Comparison of ENCODE assay signal across 9 cellular contexts in genomic region chr16:30567160-30567990, GRCh38. TPM values are rescaled to one million over a fixed set of nuclear protein-coding genes. Genes with fewer than 3 reads are reported as not detected.
DNase-seq lines count a peak whose midpoint lies in the region; ATAC-seq and TF ChIP-seq lines count a peak whose summit lies in the region.
"Had no signal": no experiment of that assay in that cellular context is flagged by ENCODE, and none has a peak within 500 bp of the region (broad histone marks: within the 10 kb centered on the region; RNA-seq: fewer than 3 reads in every experiment).

No MANE protein-coding gene starts in this region.

- H3K27me3 ChIP-seq in brain microvascular endothelial cell (replicated peaks) = no peaks in the 10 kb centered on the region
- H3K27me3 ChIP-seq: cardiac muscle cell had no signal

- in situ Hi-C loops in Caki2 (cut with HindIII; ENCODE audit: low pct_unique_long_range_greater_than_20kb, low sequenced_read_pairs) = no loop called here
- in situ Hi-C loops in brain microvascular endothelial cell (cut with HindIII; ENCODE audit: low pct_ligation_motif_present, low sequenced_read_pairs) = no loop called here

- no peak overlapping the region for H3K4me3 ChIP-seq in brain microvascular endothelial cell (ENCODE audit: low read depth, low read length)
- H3K4me3 ChIP-seq: cardiac muscle cell had no signal

- no peak for TF ChIP-seq POLR2A in GM18505 (IDR thresholded peaks at IDR 0.05; ENCODE audit: borderline replicate concordance, extremely low read depth, insufficient read depth, insufficient read length)

- no peaks in the 10 kb centered on the region for H3K36me3 ChIP-seq in brain microvascular endothelial cell (replicated peaks)
- H3K36me3 ChIP-seq: cardiac muscle cell had no signal

- DNase-seq in Caki2 (ENCODE audit: low read depth) = peak; percentile 65
- DNase-seq in T-helper 2 cell = peak in 4 of 5 experiments; percentile 30 to 84 (median 59)
- DNase-seq in brain microvascular endothelial cell = no peak
- peak; percentile 58 to 65 (median 61) for DNase-seq in stimulated activated CD4-positive, alpha-beta T cell treated with anti-CD3 and anti-CD28 coated beads, Interleukin-12 subunit alpha, Interleukin-12 subunit beta, amount 100 ng/mL, for 48 hours (ENCODE audit: low read depth in 2 of 3, low spot score in 1 of 3)
- no peak for DNase-seq in NOMO-1 treated with dmso at 0.1 percent for 144 hours (lab: John Stamatoyannopoulos, UW; ENCODE audit: unreplicated experiment)
- no peak for DNase-seq in NCI-H2029 (lab: John Stamatoyannopoulos, UW)
- DNase-seq in hypothalamus (lab: John Stamatoyannopoulos, UW) = no peak

- H3K27ac ChIP-seq in brain microvascular endothelial cell = peak overlapping the region; percentile 25
- H3K27ac ChIP-seq: cardiac muscle cell had no signal

- ATAC-seq in GM18505 (IDR thresholded peaks at IDR 0.05; ENCODE audit: unreplicated experiment) = no peak

- TF ChIP-seq CTCF in brain microvascular endothelial cell (IDR thresholded peaks at IDR 0.05; ENCODE audit: low read depth, low read length, missing control alignments) = no peak

RNA-seq across cellular contexts. Expression of gene ZNF688, which starts 4.1 kb away (rescaled TPM):
- 30.5 and 31.2 TPM in 2 replicates for total RNA-seq in Caki2 (2014; rRNA removed; shearing (Covaris generic); ENCODE audit: low replicate concordance)

RNA-seq across cellular contexts. Expression of gene ZNF764, which starts 9.2 kb away (rescaled TPM):
- total RNA-seq in Caki2 (2014; rRNA removed; shearing (Covaris generic); ENCODE audit: low replicate concordance) = 9.0 and 9.1 TPM in 2 replicates

RNA-seq across cellular contexts. Expression of gene ZNF785, which starts 18.1 kb away (rescaled TPM):
- total RNA-seq in Caki2 (2014; rRNA removed; shearing (Covaris generic); ENCODE audit: low replicate concordance) = 2.8 and 7.6 TPM in 2 replicates

RNA-seq across cellular contexts. Expression of gene ZNF747, which starts 32.7 kb away (rescaled TPM):
- 29.1 and 46.8 TPM in 2 replicates for total RNA-seq in Caki2 (2014; rRNA removed; shearing (Covaris generic); ENCODE audit: low replicate concordance)

RNA-seq across cellular contexts. Expression of gene ZNF768, which starts 41.0 kb away (rescaled TPM):
- total RNA-seq in Caki2 (2014; rRNA removed; shearing (Covaris generic); ENCODE audit: low replicate concordance) = 97.6 and 99.4 TPM in 2 replicates

Comparison
In these comparisons a context has a peak if more than half of its experiments do, and no peak if none do; other contexts are left out.
1. DNase-seq: peak in Caki2 (single experiment), T-helper 2 cell (4 of 5) and stimulated activated CD4-positive, alpha-beta T cell treated with anti-CD3 and anti-CD28 coated beads, Interleukin-12 subunit alpha, Interleukin-12 subunit beta, amount 100 ng/mL, for 48 hours (3 of 3); none in brain microvascular endothelial cell (single experiment), NOMO-1 treated with dmso at 0.1 percent for 144 hours (single experiment), NCI-H2029 (single experiment) and hypothalamus (0 of 51).